In genomic region chrX:44572340-44572938, GRCh38 we compare ENCODE assay signal across 31 cellular contexts.
"Had no signal": no experiment of that assay in that cellular context is flagged by ENCODE, and none has a peak within 500 bp of the region (broad histone marks: within the 10 kb centered on the region; RNA-seq: fewer than 3 reads in every experiment).

No MANE protein-coding gene starts in this region.

- DNase-seq: activated B cell treated with CpG ODN at 0.5 μM for 24 hours; activated CD4-positive, alpha-beta T cell treated with anti-CD3 and anti-CD28 coated beads for 48 hours; activated CD4-positive, alpha-beta T cell treated with anti-CD3 and anti-CD28 coated beads, Interleukin-2, amount 50 U/mL, for 1 hour; activated CD4-positive, alpha-beta T cell treated with anti-CD3 and anti-CD28 coated beads, Interleukin-2, amount 50 U/mL, for 48 hours; activated CD8-positive, alpha-beta memory T cell treated with anti-CD3 and anti-CD28 coated beads for 24 hours; activated CD8-positive, alpha-beta T cell treated with anti-CD3 and anti-CD28 coated beads for 36 hours; activated effector memory CD4-positive, alpha-beta T cell treated with anti-CD3 and anti-CD28 coated beads, Interleukin-2, amount 50 U/mL, for 16 hours; activated naive CD4-positive, alpha-beta T cell; activated naive CD4-positive, alpha-beta T cell treated with anti-CD3 and anti-CD28 coated beads, Interleukin-2, amount 10 ng/mL, durations not matched to agents 7 days and 5 days; activated naive CD8-positive, alpha-beta T cell treated with anti-CD3 and anti-CD28 coated beads, Interleukin-2, amount 10 ng/mL, durations not matched to agents 7 days and 5 days; activated T-cell treated with anti-CD3 and anti-CD28 coated beads, Interleukin-2, amount 50 U/mL, for 4 hours; amniotic stem cell; anterior cingulate cortex; brain microvascular endothelial cell; dorsolateral prefrontal cortex; effector memory CD4-positive, alpha-beta T cell; endodermal cell; foreskin keratinocyte; gastrocnemius medialis; glutamatergic neuron; heart left ventricle; T-helper 1 cell; T-helper 17 cell; T1000; WERI-Rb-1 had no signal

- FAIRE-seq: astrocyte, bronchial epithelial cell had no signal

- H3K27ac ChIP-seq: brain microvascular endothelial cell, coronary artery, dorsolateral prefrontal cortex, esophagus muscularis mucosa, foreskin keratinocyte, gastrocnemius medialis, heart left ventricle, WERI-Rb-1 had no signal

- ATAC-seq: activated CD4-positive, CD25-positive, alpha-beta regulatory T cell treated with anti-CD3 and anti-CD28 coated beads, Interleukin-2, amount 50 U/mL, for 24 hours; activated CD8-positive, alpha-beta T cell treated with anti-CD3 and anti-CD28 coated beads for 36 hours; activated naive CD4-positive, alpha-beta T cell treated with anti-CD3 and anti-CD28 coated beads, Interleukin-2, amount 50 U/mL, for 72 hours; activated T-cell treated with anti-CD3 and anti-CD28 coated beads, Interleukin-2, amount 50 U/mL, for 4 hours; foreskin keratinocyte; gastrocnemius medialis; heart left ventricle; T-helper 17 cell had no signal

- H3K4me3 ChIP-seq: coronary artery, dorsolateral prefrontal cortex, esophagus muscularis mucosa, gastrocnemius medialis, heart left ventricle had no signal

- H3K36me3 ChIP-seq: brain microvascular endothelial cell, esophagus muscularis mucosa, gastrocnemius medialis, heart left ventricle, WERI-Rb-1 had no signal

- H3K27me3 ChIP-seq: brain microvascular endothelial cell, esophagus muscularis mucosa, foreskin keratinocyte, gastrocnemius medialis, heart left ventricle had no signal

- H3K4me1 ChIP-seq: esophagus muscularis mucosa, foreskin keratinocyte, gastrocnemius medialis, heart left ventricle had no signal
